22 cellular contexts compared by ENCODE assay signal in the genomic region with DNA sequence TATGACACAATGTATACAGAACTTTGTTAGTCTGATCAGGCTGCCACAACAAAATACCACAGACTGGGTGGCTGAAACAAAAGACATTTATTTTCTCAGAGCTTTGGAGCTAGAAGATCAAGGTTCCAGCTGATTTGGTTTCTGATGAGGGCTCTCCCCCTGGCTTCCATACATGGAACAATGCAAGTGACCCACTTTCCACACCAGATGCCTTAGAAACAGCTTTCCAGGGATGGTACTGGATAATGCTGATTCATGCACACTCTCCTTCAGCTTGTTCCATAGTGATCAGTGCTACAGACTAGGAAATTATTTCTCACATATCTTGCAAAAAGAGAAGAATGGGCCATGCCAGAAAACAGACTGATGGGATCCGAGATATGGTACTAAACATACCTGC.
DNase-seq lines count a peak whose midpoint lies in the region; ATAC-seq and TF ChIP-seq lines count a peak whose summit lies in the region.
"Had no signal": no experiment of that assay in that cellular context is flagged by ENCODE, and none has a peak within 500 bp of the region (broad histone marks: within the 10 kb centered on the region; RNA-seq: fewer than 3 reads in every experiment).

No MANE protein-coding gene starts in this region.

- no peaks in the 10 kb centered on the region for H3K27me3 ChIP-seq in cardiac muscle cell
- no peaks in the 10 kb centered on the region for H3K27me3 ChIP-seq in left ventricle myocardium inferior (ENCODE audit: low read depth)
- no peaks in the 10 kb centered on the region for H3K27me3 ChIP-seq in brain microvascular endothelial cell (replicated peaks)
- H3K27me3 ChIP-seq in kidney epithelial cell (ENCODE audit: control insufficient read depth, insufficient read depth, low read length) = no peaks in the 10 kb centered on the region
- no peaks in the 10 kb centered on the region for H3K27me3 ChIP-seq in testis
- H3K27me3 ChIP-seq in adrenal gland = no peaks in the 10 kb centered on the region
- H3K27me3 ChIP-seq: BLaER1 treated with 17β-estradiol and CSF1 and Interleukin-3, amounts not matched to agents 10 nM and 100 nM had no signal

- H3K27ac ChIP-seq in cardiac muscle cell (no peak overlapping the region), left ventricle myocardium inferior (replicated peaks) (no peak overlapping the region), brain microvascular endothelial cell (no peak overlapping the region), testis (no peak overlapping the region), adrenal gland (no peak overlapping the region)
- H3K27ac ChIP-seq: BLaER1 treated with 17β-estradiol and CSF1 and Interleukin-3, amounts not matched to agents 10 nM and 100 nM; lower lobe of right lung; PC-9 had no signal

- DNase-seq in cardiac muscle cell (ENCODE audit: low read depth in 1 of 2, low spot score in 1 of 2) = peak in 1 of 2 donors; percentile 8
- no peak for DNase-seq in left ventricle myocardium inferior
- no peak for DNase-seq in brain microvascular endothelial cell
- no peak for DNase-seq in kidney epithelial cell (ENCODE audit: low read depth)
- peak; percentile 31 for DNase-seq in testis
- DNase-seq in dermis blood vessel endothelial cell = no peak
- no peak for DNase-seq in adrenal gland
- DNase-seq in activated T-cell treated with anti-CD3 and anti-CD28 coated beads, Interleukin-2, amount 50 U/mL, for 72 hours = no peak
- DNase-seq: 8988T; activated CD4-positive, alpha-beta T cell treated with anti-CD3 and anti-CD28 coated beads, Interleukin-2, amount 50 U/mL, for 4 hours; activated CD4-positive, CD25-positive, alpha-beta regulatory T cell; effector memory CD4-positive, alpha-beta T cell; lower lobe of right lung; NCI-H1092 treated with DMSO at 0.1 percent for 48 hours; NCI-H2029 treated with DMSO at 0.1 percent for 48 hours; PC-9; SHP77 had no signal

- TF ChIP-seq CTCF in cardiac muscle cell (IDR thresholded peaks at IDR 0.05; ENCODE audit: low read depth, low read length) (peak; percentile 7), left ventricle myocardium inferior (IDR thresholded peaks at IDR 0.05; ENCODE audit: borderline replicate concordance) (no peak), brain microvascular endothelial cell (IDR thresholded peaks at IDR 0.05; ENCODE audit: low read depth, low read length, missing control alignments) (peak; percentile 24), kidney epithelial cell (IDR thresholded peaks at IDR 0.05; ENCODE audit: insufficient read depth, low read length, poor library complexity, severe bottlenecking) (peak; percentile 2), testis (IDR thresholded peaks at IDR 0.05) (peak in 2 of 3 experiments; percentile 14 to 35), adrenal gland (IDR thresholded peaks at IDR 0.05) (no peak)

- no peak overlapping the region for H3K4me3 Mint-ChIP-seq in activated T-cell treated with anti-CD3 and anti-CD28 coated beads, Interleukin-2, amount 50 U/mL, for 72 hours
- H3K4me3 Mint-ChIP-seq: activated naive CD8-positive, alpha-beta T cell; activated T-helper 17 cell treated with anti-CD3 and anti-CD28 coated beads, Interleukin-2, amount 50 U/mL, for 72 hours; IgD-negative memory B cell had no signal

- WGBS in testis, 2 donors = 90 to 91% methylated on average over 1 of the region's 1 CpG
- whole genome bisulfite sequencing in adrenal gland, 4 donors = 48 to 60% (median 56%) methylated on average over 1 of the region's 1 CpG

- H3K4me1 ChIP-seq in cardiac muscle cell (ENCODE audit: low read depth) = no peaks in the 10 kb centered on the region
- H3K4me1 ChIP-seq in left ventricle myocardium inferior = no peaks in the 10 kb centered on the region
- H3K4me1 ChIP-seq in testis = no peaks in the 10 kb centered on the region
- H3K4me1 ChIP-seq in adrenal gland (replicated peaks in 1 of 2) = no peaks in the 10 kb centered on the region
- H3K4me1 ChIP-seq: BLaER1 treated with 17β-estradiol and CSF1 and Interleukin-3, amounts not matched to agents 10 nM and 100 nM; lower lobe of right lung had no signal

- H3K36me3 ChIP-seq in cardiac muscle cell (no peaks in the 10 kb centered on the region), left ventricle myocardium inferior (no peaks in the 10 kb centered on the region), brain microvascular endothelial cell (replicated peaks) (no peaks in the 10 kb centered on the region), kidney epithelial cell (ENCODE audit: control insufficient read depth, insufficient read depth, low read length) (no peaks in the 10 kb centered on the region), testis (ENCODE audit: low read depth, missing control alignments) (no peaks in the 10 kb centered on the region), adrenal gland (replicated peaks in 1 of 2) (no peaks in the 10 kb centered on the region)
- H3K36me3 ChIP-seq: BLaER1 treated with 17β-estradiol and CSF1 and Interleukin-3, amounts not matched to agents 10 nM and 100 nM; lower lobe of right lung had no signal

- peaks cover 9 to 13% of the 10 kb centered on the region in 2 donors for H3K9me3 Mint-ChIP-seq in activated T-cell treated with anti-CD3 and anti-CD28 coated beads, Interleukin-2, amount 50 U/mL, for 72 hours

- no peak for ATAC-seq in activated T-cell treated with anti-CD3 and anti-CD28 coated beads, Interleukin-2, amount 50 U/mL, for 72 hours (replicated peaks in 1 of 2)
- ATAC-seq: activated T-helper 17 cell treated with anti-CD3 and anti-CD28 coated beads, Interleukin-2, amount 50 U/mL, for 72 hours; esophagus mucosa; lower lobe of right lung had no signal

- no peak for TF ChIP-seq POLR2A in testis (IDR thresholded peaks at IDR 0.05)
- TF ChIP-seq POLR2A in adrenal gland (IDR thresholded peaks at IDR 0.05) = no peak

- intact Hi-C loops in left ventricle myocardium inferior (cut with micrococcal nuclease) = no loop called here
- intact Hi-C loops in testis (cut with DNase I; ENCODE audit: low total_unique reads) = no loop called here
- intact Hi-C loops in adrenal gland (cut with DNase I) = no loop called here

- H3K4me1 Mint-ChIP-seq in activated T-cell treated with anti-CD3 and anti-CD28 coated beads, Interleukin-2, amount 50 U/mL, for 72 hours (ENCODE audit: low read depth) = no peaks in the 10 kb centered on the region
- H3K4me1 Mint-ChIP-seq: activated T-helper 17 cell treated with anti-CD3 and anti-CD28 coated beads, Interleukin-2, amount 50 U/mL, for 72 hours had no signal

- H3K9me3 ChIP-seq in cardiac muscle cell (ENCODE audit: low read depth) (no peaks in the 10 kb centered on the region), left ventricle myocardium inferior (replicated peaks) (no peaks in the 10 kb centered on the region), testis (no peaks in the 10 kb centered on the region), adrenal gland (replicated peaks in 1 of 3) (no peaks in the 10 kb centered on the region)
- H3K9me3 ChIP-seq: BLaER1 treated with 17β-estradiol and CSF1 and Interleukin-3, amounts not matched to agents 10 nM and 100 nM; lower lobe of right lung had no signal

- peaks cover 2 to 3% of the 10 kb centered on the region in 2 donors for H3K36me3 Mint-ChIP-seq in activated T-cell treated with anti-CD3 and anti-CD28 coated beads, Interleukin-2, amount 50 U/mL, for 72 hours (ENCODE audit: insufficient read depth in 2 of 2)
- H3K36me3 Mint-ChIP-seq: activated naive CD8-positive, alpha-beta T cell; IgD-negative memory B cell had no signal

- no peak overlapping the region for H3K27ac Mint-ChIP-seq in activated T-cell treated with anti-CD3 and anti-CD28 coated beads, Interleukin-2, amount 50 U/mL, for 72 hours
- H3K27ac Mint-ChIP-seq: activated naive CD8-positive, alpha-beta T cell; activated T-helper 17 cell treated with anti-CD3 and anti-CD28 coated beads, Interleukin-2, amount 50 U/mL, for 72 hours; IgD-negative memory B cell had no signal

- in situ Hi-C loops in brain microvascular endothelial cell (cut with HindIII; ENCODE audit: low pct_ligation_motif_present, low sequenced_read_pairs) = no loop called here

- no peak overlapping the region for H3K4me3 ChIP-seq in cardiac muscle cell
- H3K4me3 ChIP-seq in left ventricle myocardium inferior = no peak overlapping the region
- H3K4me3 ChIP-seq in brain microvascular endothelial cell (ENCODE audit: low read depth, low read length) = no peak overlapping the region
- H3K4me3 ChIP-seq in kidney epithelial cell (ENCODE audit: low read depth, low read length) = no peak overlapping the region
- H3K4me3 ChIP-seq in testis = no peak overlapping the region
- H3K4me3 ChIP-seq in adrenal gland = no peak overlapping the region
- H3K4me3 ChIP-seq: BLaER1 treated with 17β-estradiol and CSF1 and Interleukin-3, amounts not matched to agents 10 nM and 100 nM; lower lobe of right lung; PC-9 had no signal

- no peaks in the 10 kb centered on the region for H3K27me3 Mint-ChIP-seq in activated T-cell treated with anti-CD3 and anti-CD28 coated beads, Interleukin-2, amount 50 U/mL, for 72 hours (ENCODE audit: low read depth)
- H3K27me3 Mint-ChIP-seq: activated naive CD8-positive, alpha-beta T cell; activated T-helper 17 cell treated with anti-CD3 and anti-CD28 coated beads, Interleukin-2, amount 50 U/mL, for 72 hours; IgD-negative memory B cell had no signal

Comparison
In these comparisons a context has a peak if more than half of its experiments do, and no peak if none do; other contexts are left out.
1. CTCF ChIP-seq: peak in cardiac muscle cell (single experiment), brain microvascular endothelial cell (single experiment), kidney epithelial cell (single experiment) and testis (2 of 3); none in left ventricle myocardium inferior (single experiment) and adrenal gland (0 of 6).